Comparison of ENCODE assay signal across 27 cellular contexts in the genomic region with DNA sequence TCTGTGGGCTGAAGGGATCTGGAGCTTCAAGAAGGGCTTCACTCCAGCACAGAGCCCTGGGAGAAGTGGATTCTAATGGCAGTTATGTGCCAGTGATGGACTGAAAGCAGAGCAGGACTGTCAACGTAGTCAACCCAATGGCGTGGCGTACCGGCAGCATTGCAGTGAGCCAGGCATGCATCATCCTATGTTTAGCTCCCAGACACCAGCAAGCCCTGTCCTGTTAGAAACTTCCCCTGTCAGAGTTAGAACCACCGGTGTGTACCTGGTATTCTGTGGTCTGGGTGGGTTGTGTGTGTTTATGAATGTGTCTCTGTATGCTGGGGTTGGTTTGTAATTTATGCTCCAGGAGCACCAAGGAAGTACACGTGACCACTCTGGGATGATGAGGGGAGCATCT.
"Had no signal": no experiment of that assay in that cellular context is flagged by ENCODE, and none has a peak within 500 bp of the region (broad histone marks: within the 10 kb centered on the region; RNA-seq: fewer than 3 reads in every experiment).

No MANE protein-coding gene starts in this region.

- H3K27ac ChIP-seq: ovary, parathyroid adenoma, psoas muscle, right lobe of liver, sigmoid colon, stomach, transverse colon, upper lobe of right lung, uterus had no signal

- H3K9ac ChIP-seq: parathyroid adenoma had no signal

- H3K36me3 ChIP-seq: ovary, right lobe of liver, sigmoid colon, stomach, tibial artery, transverse colon, upper lobe of right lung, uterus had no signal

- H3K9me3 ChIP-seq: ovary, psoas muscle, right lobe of liver, sigmoid colon, stomach, tibial artery, transverse colon, upper lobe of right lung, uterus had no signal

- H3K27ac Mint-ChIP-seq: naive B cell; naive thymus-derived CD8-positive, alpha-beta T cell; progenitor cell of endocrine pancreas; stimulated activated effector memory CD8-positive, alpha-beta T cell treated with anti-CD3 and anti-CD28 coated beads, Interleukin-12 subunit alpha, Interleukin-12 subunit beta, amount 100 ng/mL, for 72 hours; stimulated activated naive B cell treated with anti-CD40 and anti-IgM and Interleukin-4, amounts not matched to agents 10 μg/mL and 1 μg/mL and 100 μg/mL, for 72 hours; stimulated activated naive CD8-positive, alpha-beta T cell treated with anti-CD3 and anti-CD28 coated beads, Interleukin-15, Interleukin-2, amounts not matched to agents 100 ng/mL and 50 ng/mL, for 24 hours had no signal

- H3K9me3 Mint-ChIP-seq: naive B cell; nephron; stimulated activated effector memory CD8-positive, alpha-beta T cell treated with anti-CD3 and anti-CD28 coated beads, Interleukin-12 subunit alpha, Interleukin-12 subunit beta, amount 100 ng/mL, for 72 hours; stimulated activated naive B cell treated with anti-CD40 and anti-IgM and Interleukin-4, amounts not matched to agents 10 μg/mL and 1 μg/mL and 100 μg/mL, for 72 hours; stimulated activated naive CD8-positive, alpha-beta T cell treated with anti-CD3 and anti-CD28 coated beads, Interleukin-15, Interleukin-2, amounts not matched to agents 100 ng/mL and 50 ng/mL, for 24 hours; type B pancreatic cell had no signal

- H2AFZ ChIP-seq: parathyroid adenoma had no signal

- DNase-seq: naive B cell; naive thymus-derived CD8-positive, alpha-beta T cell; occipital lobe; ovary; posterior cingulate gyrus; psoas muscle; right cardiac atrium; right lobe of liver; sigmoid colon; small intestine; stimulated activated CD4-positive, alpha-beta T cell treated with anti-CD3 and anti-CD28 coated beads, Interleukin-15, amount 100 ng/mL, for 24 hours; stimulated activated CD4-positive, alpha-beta T cell treated with anti-CD3 and anti-CD28 coated beads, Interleukin-2, amount 100 ng/mL, for 24 hours; stimulated activated CD4-positive, alpha-beta T cell treated with anti-CD3 and anti-CD28 coated beads, Interleukin-2, amount 100 ng/mL, for 48 hours; stimulated activated CD4-positive, alpha-beta T cell treated with anti-CD3 and anti-CD28 coated beads, Interleukin-4, amount 100 ng/mL, for 24 hours; stimulated activated naive B cell treated with anti-CD40 and anti-IgM and Interleukin-4, amounts not matched to agents 10 μg/mL and 1 μg/mL and 100 μg/mL, for 72 hours; stimulated activated naive CD4-positive, alpha-beta T cell treated with Interleukin-2 at 50 U/mL for 16 hours; stomach; tibial artery; transverse colon; upper lobe of right lung; uterus had no signal

- H3K4me1 ChIP-seq: parathyroid adenoma, right lobe of liver, upper lobe of right lung had no signal

- ATAC-seq: naive thymus-derived CD8-positive, alpha-beta T cell; psoas muscle; stimulated activated effector memory CD8-positive, alpha-beta T cell treated with anti-CD3 and anti-CD28 coated beads, Interleukin-12 subunit alpha, Interleukin-12 subunit beta, amount 100 ng/mL, for 72 hours; stimulated activated naive B cell treated with anti-CD40 and anti-IgM and Interleukin-4, amounts not matched to agents 10 μg/mL and 1 μg/mL and 100 μg/mL, for 72 hours; upper lobe of right lung had no signal

- H3K4me1 Mint-ChIP-seq: naive B cell; stimulated activated effector memory CD8-positive, alpha-beta T cell treated with anti-CD3 and anti-CD28 coated beads, Interleukin-12 subunit alpha, Interleukin-12 subunit beta, amount 100 ng/mL, for 72 hours; stimulated activated naive B cell treated with anti-CD40 and anti-IgM and Interleukin-4, amounts not matched to agents 10 μg/mL and 1 μg/mL and 100 μg/mL, for 72 hours had no signal

- H3K4me3 ChIP-seq: ovary, psoas muscle, right lobe of liver, sigmoid colon, stomach, tibial artery, transverse colon, upper lobe of right lung, uterus had no signal

- H3K27me3 Mint-ChIP-seq: naive B cell; stimulated activated naive B cell treated with anti-CD40 and anti-IgM and Interleukin-4, amounts not matched to agents 10 μg/mL and 1 μg/mL and 100 μg/mL, for 72 hours; stimulated activated naive CD8-positive, alpha-beta T cell treated with anti-CD3 and anti-CD28 coated beads, Interleukin-15, Interleukin-2, amounts not matched to agents 100 ng/mL and 50 ng/mL, for 24 hours had no signal

- H3K27me3 ChIP-seq: ovary, right lobe of liver, sigmoid colon, stomach, tibial artery, transverse colon, upper lobe of right lung, uterus had no signal

- H3K79me2 ChIP-seq: parathyroid adenoma had no signal

- H3K36me3 Mint-ChIP-seq: naive B cell; naive thymus-derived CD8-positive, alpha-beta T cell; stimulated activated effector memory CD8-positive, alpha-beta T cell treated with anti-CD3 and anti-CD28 coated beads, Interleukin-12 subunit alpha, Interleukin-12 subunit beta, amount 100 ng/mL, for 72 hours; stimulated activated naive B cell treated with anti-CD40 and anti-IgM and Interleukin-4, amounts not matched to agents 10 μg/mL and 1 μg/mL and 100 μg/mL, for 72 hours; type B pancreatic cell had no signal

- H3K4me3 Mint-ChIP-seq: naive B cell; naive thymus-derived CD8-positive, alpha-beta T cell; nephron; stimulated activated effector memory CD8-positive, alpha-beta T cell treated with anti-CD3 and anti-CD28 coated beads, Interleukin-12 subunit alpha, Interleukin-12 subunit beta, amount 100 ng/mL, for 72 hours; stimulated activated naive B cell treated with anti-CD40 and anti-IgM and Interleukin-4, amounts not matched to agents 10 μg/mL and 1 μg/mL and 100 μg/mL, for 72 hours; stimulated activated naive CD8-positive, alpha-beta T cell treated with anti-CD3 and anti-CD28 coated beads, Interleukin-15, Interleukin-2, amounts not matched to agents 100 ng/mL and 50 ng/mL, for 24 hours had no signal
